In the genomic region with DNA sequence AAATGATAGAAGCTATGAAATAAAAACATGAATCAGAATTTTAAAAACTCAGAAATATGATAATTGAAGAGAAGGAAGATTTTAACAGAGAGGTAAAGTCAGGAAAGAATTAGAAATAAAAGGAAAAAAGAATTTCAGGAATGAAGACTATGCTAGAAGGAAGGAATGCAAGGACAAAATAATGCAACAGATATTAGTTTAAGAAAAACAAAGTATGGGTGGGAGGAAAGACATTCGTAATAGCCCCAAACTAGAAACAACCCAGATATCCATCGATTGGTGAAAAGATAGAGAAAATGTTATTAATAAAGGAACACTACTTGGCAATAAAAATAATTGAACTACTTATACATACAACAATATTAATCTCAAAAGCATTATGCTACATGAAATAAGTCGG, we compare ENCODE assay signal across 19 cellular contexts.
DNase-seq lines count a peak whose midpoint lies in the region; ATAC-seq and TF ChIP-seq lines count a peak whose summit lies in the region.
"Had no signal": no experiment of that assay in that cellular context is flagged by ENCODE, and none has a peak within 500 bp of the region (broad histone marks: within the 10 kb centered on the region; RNA-seq: fewer than 3 reads in every experiment).

No MANE protein-coding gene starts in this region.

- peak overlapping the region; percentile 42; the same call in 1 of the 2 replicates for H3K9ac ChIP-seq in GM23248

- H3K4me1 Mint-ChIP-seq in osteocyte (ENCODE audit: unreplicated experiment), result peaks cover 35% of the 10 kb centered on the region

- H4K20me1 ChIP-seq in GM23248 (ENCODE audit: insufficient read depth) (no peaks in the 10 kb centered on the region), osteoblast (ENCODE audit: insufficient read depth, low read length) (no peaks in the 10 kb centered on the region)

- H3K4me3 ChIP-seq in ACC112 (ENCODE audit: low read depth, low read length), result no peak overlapping the region
- 0 out of 2 replicates have a peak overlapping the region, but pooled peaks have one; percentile 15 for H3K4me3 ChIP-seq in GM23248
- H3K4me3 ChIP-seq in brain microvascular endothelial cell (ENCODE audit: low read depth, low read length), result no peak overlapping the region
- no peak overlapping the region for H3K4me3 ChIP-seq in osteoblast (ENCODE audit: insufficient read depth, low read length)
- H3K4me3 ChIP-seq: MG63, SK-N-MC had no signal

- no peak for ATAC-seq in HG02973 (IDR thresholded peaks at IDR 0.05; ENCODE audit: unreplicated experiment)
- ATAC-seq: Right ventricle myocardium inferior had no signal

- no peak for TF ChIP-seq CTCF in brain microvascular endothelial cell (IDR thresholded peaks at IDR 0.05; ENCODE audit: low read depth, low read length, missing control alignments)
- TF ChIP-seq CTCF in osteocyte (IDR thresholded peaks at IDR 0.05), result no peak
- TF ChIP-seq CTCF in osteoblast (IDR thresholded peaks at IDR 0.05; ENCODE audit: extremely low read depth, low read depth, low read length), result no peak

- peak overlapping the region; percentile 65 for H3K4me2 ChIP-seq in GM23248 (ENCODE audit: unreplicated experiment)
- H3K4me2 ChIP-seq in osteoblast (ENCODE audit: insufficient read depth, low read length), result no peak overlapping the region

- peak overlapping the region; percentile 66 for H3K27ac Mint-ChIP-seq in osteocyte (ENCODE audit: unreplicated experiment)

- H3K36me3 ChIP-seq in ACC112 (ENCODE audit: insufficient read depth, low read length) (no peaks in the 10 kb centered on the region), GM23248 (ENCODE audit: low read depth) (no peaks in the 10 kb centered on the region), brain microvascular endothelial cell (replicated peaks) (no peaks in the 10 kb centered on the region), osteoblast (ENCODE audit: insufficient read depth, low read length) (no peaks in the 10 kb centered on the region)
- H3K36me3 ChIP-seq: MG63 had no signal

- H3K79me2 ChIP-seq in ACC112 (ENCODE audit: control insufficient read depth, insufficient read depth, low read length, unreplicated experiment), result no peaks in the 10 kb centered on the region
- H3K79me2 ChIP-seq in GM23248 (ENCODE audit: insufficient read depth), result no peaks in the 10 kb centered on the region
- H3K79me2 ChIP-seq in osteoblast (ENCODE audit: insufficient read depth, low read length), result no peaks in the 10 kb centered on the region

- peaks cover 5% of the 10 kb centered on the region for H3K36me3 Mint-ChIP-seq in osteocyte (ENCODE audit: unreplicated experiment)

- H3K27ac ChIP-seq in ACC112 (ENCODE audit: low read depth, low read length) (no peak overlapping the region), GM23248 (peak overlapping the region; percentile 80), brain microvascular endothelial cell (peak overlapping the region; percentile 78), osteoblast (ENCODE audit: low read depth, low read length) (no peak overlapping the region)
- H3K27ac ChIP-seq: C4-2B, SK-N-MC had no signal

- no peaks in the 10 kb centered on the region for H3K27me3 ChIP-seq in ACC112 (ENCODE audit: insufficient read depth, low read length)
- no peaks in the 10 kb centered on the region for H3K27me3 ChIP-seq in GM23248 (replicated peaks; ENCODE audit: insufficient read depth)
- H3K27me3 ChIP-seq in brain microvascular endothelial cell (replicated peaks), result no peaks in the 10 kb centered on the region
- H3K27me3 ChIP-seq in osteoblast (ENCODE audit: insufficient read depth, low read length), result no peaks in the 10 kb centered on the region
- H3K27me3 ChIP-seq: MG63 had no signal

- H3K9me2 ChIP-seq in GM23248 (ENCODE audit: insufficient read depth), result no peaks in the 10 kb centered on the region

- no peak overlapping the region for H3K4me3 Mint-ChIP-seq in osteocyte (ENCODE audit: unreplicated experiment)

- in situ Hi-C loops in GM23248 (cut with MboI), result no loop called here
- in situ Hi-C loops in brain microvascular endothelial cell (cut with HindIII; ENCODE audit: low pct_ligation_motif_present, low sequenced_read_pairs), result no loop called here

- peaks cover 18% of the 10 kb centered on the region for H3K4me1 ChIP-seq in ACC112 (ENCODE audit: control insufficient read depth, insufficient read depth, low read length, unreplicated experiment)
- H3K4me1 ChIP-seq in GM23248 (ENCODE audit: insufficient read depth), result peaks cover 30% of the 10 kb centered on the region
- H3K4me1 ChIP-seq in osteoblast (ENCODE audit: insufficient read depth, low read length), result peaks cover 10% of the 10 kb centered on the region

- no peaks in the 10 kb centered on the region for H3K27me3 Mint-ChIP-seq in osteocyte (ENCODE audit: unreplicated experiment)

- H2AFZ ChIP-seq in ACC112 (ENCODE audit: low read length, unreplicated experiment), result peak overlapping the region; percentile 22
- peak overlapping the region; percentile 16; the same call in 1 of the 2 replicates for H2AFZ ChIP-seq in GM23248
- H2AFZ ChIP-seq in osteoblast (ENCODE audit: low read length), result no peak overlapping the region

- peaks cover 28% of the 10 kb centered on the region for H3F3A ChIP-seq in GM23248 (ENCODE audit: insufficient read depth)

- WGBS in GM23248 (ENCODE audit: low coverage in 1 of 2, low lambda C conversion rate in 2 of 2, missing lambda C conversion rate in 2 of 2), 2 experiments, result 71 to 74% methylated on average over 3 of the region's 3 CpGs

- H3K9me3 Mint-ChIP-seq in osteocyte (ENCODE audit: unreplicated experiment), result peaks cover 20% of the 10 kb centered on the region

- H3K9me3 ChIP-seq in GM23248 (ENCODE audit: low read depth) (no peaks in the 10 kb centered on the region), osteoblast (ENCODE audit: low read depth, low read length) (peaks cover 2% of the 10 kb centered on the region)
- H3K9me3 ChIP-seq: MG63 had no signal

- DNase-seq in GM23248 (no peak), brain microvascular endothelial cell (no peak), osteocyte (ENCODE audit: extremely low spot score, unreplicated experiment) (no peak), NCI-H2171 treated with DMSO at 0.1 percent for 48 hours (lab: John Stamatoyannopoulos, UW) (no peak), osteoblast (ENCODE audit: insufficient read length, low spot score, missing footprints) (no peak)
- DNase-seq: AML-193, DMS79 treated with DMSO at 0.1 percent for 48 hours, HCEC 1CT, Kasumi-1, MG63, NCI-H1105, NCI-H2081 treated with DMSO at 0.1 percent for 48 hours, NCI-H510A, NCI-H748 treated with DMSO at 0.1 percent for 48 hours had no signal

Comparison
In these comparisons a context has a peak if more than half of its experiments do, and no peak if none do; other contexts are left out.
1. H3K27ac ChIP-seq: peak in GM23248 (single experiment) and brain microvascular endothelial cell (single experiment); none in ACC112 (single experiment) and osteoblast (single experiment).